1 cellular context compared by ENCODE assay signal in the genomic region with DNA sequence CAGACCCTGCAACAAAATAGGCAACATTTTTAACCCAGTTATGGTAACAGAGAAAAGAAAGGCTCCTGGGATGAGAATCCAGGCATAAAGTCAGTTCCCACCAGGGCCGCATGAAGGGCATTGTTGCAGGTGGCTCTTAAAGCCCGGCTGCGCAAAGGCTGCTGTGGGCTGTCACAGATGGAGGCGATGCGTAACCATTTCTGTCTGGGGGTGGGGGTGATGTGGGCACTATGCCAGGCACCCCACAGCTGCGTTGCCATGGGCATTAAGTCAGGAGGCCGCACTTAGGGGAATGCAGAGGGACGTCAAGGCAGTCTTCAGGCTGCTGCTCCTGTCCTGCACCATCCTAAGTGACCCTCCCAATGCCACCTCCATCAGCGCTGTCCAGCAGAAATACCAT.
TF ChIP-seq lines count a peak whose summit lies in the region.

No MANE protein-coding gene starts in this region.

TF ChIP-seq in WTC11, 78 proteins besides CTCF, POLR2A, EP300 and RAD21 (continued from another document):
- TF ChIP-seq ESRRA (CRISPR knock-in tag; IDR thresholded peaks at IDR 0.05; ENCODE audit: borderline replicate concordance) (no peak), ZNF416 (CRISPR knock-in tag; IDR thresholded peaks at IDR 0.05) (no peak), NFATC4 (CRISPR knock-in tag; IDR thresholded peaks at IDR 0.05) (no peak), FOXJ3 (CRISPR knock-in tag; IDR thresholded peaks at IDR 0.05; ENCODE audit: borderline replicate concordance) (no peak), FOXP1 (CRISPR knock-in tag; IDR thresholded peaks at IDR 0.05; ENCODE audit: borderline replicate concordance) (no peak)
- TF ChIP-seq, protein P1, sequence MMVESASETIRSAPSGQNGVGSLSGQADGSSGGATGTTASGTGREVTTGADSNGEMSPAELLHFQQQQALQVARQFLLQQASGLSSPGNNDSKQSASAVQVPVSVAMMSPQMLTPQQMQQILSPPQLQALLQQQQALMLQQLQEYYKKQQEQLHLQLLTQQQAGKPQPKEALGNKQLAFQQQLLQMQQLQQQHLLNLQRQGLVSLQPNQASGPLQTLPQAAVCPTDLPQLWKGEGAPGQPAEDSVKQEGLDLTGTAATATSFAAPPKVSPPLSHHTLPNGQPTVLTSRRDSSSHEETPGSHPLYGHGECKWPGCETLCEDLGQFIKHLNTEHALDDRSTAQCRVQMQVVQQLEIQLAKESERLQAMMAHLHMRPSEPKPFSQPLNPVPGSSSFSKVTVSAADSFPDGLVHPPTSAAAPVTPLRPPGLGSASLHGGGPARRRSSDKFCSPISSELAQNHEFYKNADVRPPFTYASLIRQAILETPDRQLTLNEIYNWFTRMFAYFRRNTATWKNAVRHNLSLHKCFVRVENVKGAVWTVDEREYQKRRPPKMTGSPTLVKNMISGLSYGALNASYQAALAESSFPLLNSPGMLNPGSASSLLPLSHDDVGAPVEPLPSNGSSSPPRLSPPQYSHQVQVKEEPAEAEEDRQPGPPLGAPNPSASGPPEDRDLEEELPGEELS (CRISPR knock-in tag; IDR thresholded peaks at IDR 0.05) = no peak
- TF ChIP-seq, protein P2, sequence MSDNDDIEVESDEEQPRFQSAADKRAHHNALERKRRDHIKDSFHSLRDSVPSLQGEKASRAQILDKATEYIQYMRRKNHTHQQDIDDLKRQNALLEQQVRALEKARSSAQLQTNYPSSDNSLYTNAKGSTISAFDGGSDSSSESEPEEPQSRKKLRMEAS (CRISPR knock-in tag; IDR thresholded peaks at IDR 0.05) = no peak
- TF ChIP-seq, protein P3, sequence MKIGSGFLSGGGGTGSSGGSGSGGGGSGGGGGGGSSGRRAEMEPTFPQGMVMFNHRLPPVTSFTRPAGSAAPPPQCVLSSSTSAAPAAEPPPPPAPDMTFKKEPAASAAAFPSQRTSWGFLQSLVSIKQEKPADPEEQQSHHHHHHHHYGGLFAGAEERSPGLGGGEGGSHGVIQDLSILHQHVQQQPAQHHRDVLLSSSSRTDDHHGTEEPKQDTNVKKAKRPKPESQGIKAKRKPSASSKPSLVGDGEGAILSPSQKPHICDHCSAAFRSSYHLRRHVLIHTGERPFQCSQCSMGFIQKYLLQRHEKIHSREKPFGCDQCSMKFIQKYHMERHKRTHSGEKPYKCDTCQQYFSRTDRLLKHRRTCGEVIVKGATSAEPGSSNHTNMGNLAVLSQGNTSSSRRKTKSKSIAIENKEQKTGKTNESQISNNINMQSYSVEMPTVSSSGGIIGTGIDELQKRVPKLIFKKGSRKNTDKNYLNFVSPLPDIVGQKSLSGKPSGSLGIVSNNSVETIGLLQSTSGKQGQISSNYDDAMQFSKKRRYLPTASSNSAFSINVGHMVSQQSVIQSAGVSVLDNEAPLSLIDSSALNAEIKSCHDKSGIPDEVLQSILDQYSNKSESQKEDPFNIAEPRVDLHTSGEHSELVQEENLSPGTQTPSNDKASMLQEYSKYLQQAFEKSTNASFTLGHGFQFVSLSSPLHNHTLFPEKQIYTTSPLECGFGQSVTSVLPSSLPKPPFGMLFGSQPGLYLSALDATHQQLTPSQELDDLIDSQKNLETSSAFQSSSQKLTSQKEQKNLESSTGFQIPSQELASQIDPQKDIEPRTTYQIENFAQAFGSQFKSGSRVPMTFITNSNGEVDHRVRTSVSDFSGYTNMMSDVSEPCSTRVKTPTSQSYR (CRISPR knock-in tag; IDR thresholded peaks at IDR 0.05) = no peak
